20 cellular contexts compared by ENCODE assay signal in the genomic region with DNA sequence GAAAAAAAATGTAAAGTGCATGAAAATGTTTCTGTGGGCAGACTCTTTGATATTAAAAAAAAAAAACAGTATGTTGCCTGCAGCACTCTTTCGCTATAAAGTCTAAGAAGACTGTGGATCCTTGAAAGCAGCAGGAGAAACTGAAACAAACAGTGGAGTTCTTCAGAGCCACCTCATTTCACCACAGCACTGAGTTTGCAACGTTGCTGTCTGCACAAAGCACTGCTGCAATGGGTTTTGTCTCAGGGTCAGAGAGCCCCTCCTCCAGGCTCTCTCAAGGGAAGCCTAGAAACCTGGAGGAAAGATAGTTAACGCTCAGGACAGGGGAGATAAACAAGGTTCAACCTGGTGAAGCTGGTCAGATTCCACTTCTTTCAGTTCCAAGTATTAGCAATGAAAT.
DNase-seq lines count a peak whose midpoint lies in the region; ATAC-seq, FAIRE-seq and TF ChIP-seq lines count a peak whose summit lies in the region.
"Had no signal": no experiment of that assay in that cellular context is flagged by ENCODE, and none has a peak within 500 bp of the region (broad histone marks: within the 10 kb centered on the region; RNA-seq: fewer than 3 reads in every experiment).

No MANE protein-coding gene starts in this region.

- dilution Hi-C loops in keratinocyte (cut with MboI; ENCODE audit: extremely low pct_ligation_motif_present, low sequenced_read_pairs), result no loop called here

- FAIRE-seq in keratinocyte (lab: Jason Lieb, UNC), result no peak
- FAIRE-seq: frontal cortex had no signal

- H4K20me1 ChIP-seq in keratinocyte (ENCODE audit: control insufficient read depth, extremely low read depth, insufficient read depth, low read length), result no peaks in the 10 kb centered on the region

- peak; percentile 96 for ATAC-seq in GM21717 (IDR thresholded peaks at IDR 0.05; ENCODE audit: unreplicated experiment)
- ATAC-seq in HG03575 (IDR thresholded peaks at IDR 0.05; ENCODE audit: extremely low read depth, insufficient number of reproducible peaks, low FRiP score, unreplicated experiment), result peak; percentile 96
- ATAC-seq in GM18861 (IDR thresholded peaks at IDR 0.05; ENCODE audit: unreplicated experiment), result no peak
- ATAC-seq: activated T-helper 17 cell treated with anti-CD3 and anti-CD28 coated beads, Interleukin-2, amount 50 U/mL, for 72 hours; sciatic nerve; stimulated activated naive CD8-positive, alpha-beta T cell treated with anti-CD3 and anti-CD28 coated beads, Interleukin-15, amount 100 ng/mL, for 72 hours; upper lobe of right lung had no signal

- H3K4me1 ChIP-seq in keratinocyte (ENCODE audit: control insufficient read depth, extremely low read depth, insufficient read depth, low read length), result peaks cover 32% of the 10 kb centered on the region
- H3K4me1 ChIP-seq: left ventricle myocardium inferior, upper lobe of right lung had no signal

- no peaks in the 10 kb centered on the region for H3K9me3 ChIP-seq in keratinocyte (ENCODE audit: control insufficient read depth, low read depth, low read length)
- H3K9me3 ChIP-seq: upper lobe of right lung had no signal

- H3K27me3 ChIP-seq in keratinocyte (ENCODE audit: control insufficient read depth, extremely low read depth, insufficient read depth, low read length), result no peaks in the 10 kb centered on the region
- H3K27me3 ChIP-seq: upper lobe of right lung had no signal

- H3K4me2 ChIP-seq in keratinocyte (ENCODE audit: control insufficient read depth, extremely low read depth, insufficient read depth, low read depth, low read length), result peak overlapping the region; percentile 29

- no peaks in the 10 kb centered on the region for H3K9me1 ChIP-seq in keratinocyte (ENCODE audit: control insufficient read depth, extremely low read depth, insufficient read depth, low read length)

- H3K4me3 ChIP-seq in keratinocyte (ENCODE audit: control insufficient read depth in 2 of 3, extremely low read depth in 1 of 3, insufficient read depth in 2 of 3, low read depth in 1 of 3, low read length in 3 of 3), result peak overlapping the region in 1 of 3 experiments; percentile 33
- H3K4me3 ChIP-seq: left ventricle myocardium inferior, upper lobe of right lung had no signal

- DNase-seq in EH (ENCODE audit: low read depth), result peak; percentile 52
- DNase-seq in keratinocyte (ENCODE audit: low read depth, low spot score), result no peak
- no peak for DNase-seq in stimulated activated CD4-positive, alpha-beta T cell treated with anti-CD3 and anti-CD28 coated beads, Interleukin-1b, Interleukin-23, amount 100 ng/mL, for 48 hours
- no peak for DNase-seq in Ammon's horn (ENCODE audit: low spot score)
- no peak for DNase-seq in hippocampal formation (lab: John Stamatoyannopoulos, UW)
- DNase-seq: ACHN; activated naive CD8-positive, alpha-beta T cell treated with anti-CD3 and anti-CD28 coated beads, Interleukin-2, amount 10 ng/mL, durations not matched to agents 7 days and 5 days; COR-L47; GOT3; left ventricle myocardium inferior; NCI-H526; occipital lobe; stimulated activated naive CD8-positive, alpha-beta T cell treated with anti-CD3 and anti-CD28 coated beads, Interleukin-15, amount 100 ng/mL, for 72 hours; upper lobe of right lung had no signal

- H3K27ac ChIP-seq in keratinocyte (ENCODE audit: control insufficient read depth, insufficient read depth, low read length), result no peak overlapping the region
- H3K27ac ChIP-seq: left ventricle myocardium inferior, upper lobe of right lung had no signal

- no peaks in the 10 kb centered on the region for H3K79me2 ChIP-seq in keratinocyte (ENCODE audit: control insufficient read depth, insufficient read depth, low read length)

- peak overlapping the region; percentile 66 for H2AFZ ChIP-seq in keratinocyte (ENCODE audit: control insufficient read depth, low read length)

- peak overlapping the region; percentile 9 for H3K9ac ChIP-seq in keratinocyte (ENCODE audit: control insufficient read depth, extremely low read depth, insufficient read depth, low read length)

- no peak for TF ChIP-seq CTCF in keratinocyte (optimal IDR thresholded peaks at IDR 0.05 in 1 of 3, IDR thresholded peaks at IDR 0.05 in 1 of 3, conservative IDR thresholded peaks at IDR 0.05 in 1 of 3; ENCODE audit: extremely low read depth in 1 of 3, insufficient read depth in 2 of 3, low read length in 3 of 3)

- H3K36me3 ChIP-seq in keratinocyte (ENCODE audit: control insufficient read depth in 2 of 2, extremely low read depth in 1 of 2, insufficient read depth in 2 of 2, low read length in 2 of 2), result no peaks in the 10 kb centered on the region
- H3K36me3 ChIP-seq: left ventricle myocardium inferior, upper lobe of right lung had no signal
